Comparison of ENCODE assay signal across 9 cellular contexts in genomic region chr1:1861761-1862310, GRCh38. TPM values are rescaled to one million over a fixed set of nuclear protein-coding genes. Genes with fewer than 3 reads are reported as not detected.
A peak's percentile ranks its signal among the peaks of the same experiment; 100 is the strongest.
DNase-seq lines count a peak whose midpoint lies in the region; ATAC-seq and TF ChIP-seq lines count a peak whose summit lies in the region.
"Not testable (repeated sequence)": the region's sequence is repeated elsewhere in the genome, so short reads cannot be mapped to it uniquely, and the experiment has no call there.
"Had no signal": no experiment of that assay in that cellular context is flagged by ENCODE, and none has a peak within 500 bp of the region (broad histone marks: within the 10 kb centered on the region; RNA-seq: fewer than 3 reads in every experiment).

No MANE protein-coding gene starts in this region.

- not testable (repeated sequence) for DNase-seq in CD14-positive monocyte (ENCODE audit: low spot score); GM23338 (ENCODE audit: low spot score); WTC11 (ENCODE audit: low spot score); heart right ventricle

- H3K9me3 Mint-ChIP-seq in CD14-positive monocyte; GM23338; WTC11; dendritic cell treated with granulocyte-macrophage colony-stimulating factor and Interleukin-4, amounts not matched to agents 40 ng/mL and 50 ng/mL, for 4 days: not testable (repeated sequence)

- H3K4me1 ChIP-seq in GM23338 (ENCODE audit: insufficient read depth) (peaks cover 32% of the 10 kb centered on the region), OCI-LY1 (ENCODE audit: insufficient read depth, low read length, severe bottlenecking) (peaks cover 97% of the 10 kb centered on the region), heart right ventricle (peaks cover 37 to 99% (median 95%) of the 10 kb centered on the region in 9 donors), neutrophil (ENCODE audit: control insufficient read depth in 1 of 2, insufficient read depth in 1 of 2, low read depth in 1 of 2, low read length in 1 of 2) (peaks cover 77 to 90% of the 10 kb centered on the region in 2 experiments)

- not testable (repeated sequence) for H3K36me3 Mint-ChIP-seq in CD14-positive monocyte, WTC11
- H3K36me3 Mint-ChIP-seq in GM23338 (ENCODE audit: low read depth) = peaks cover 11% of the 10 kb centered on the region; the same call in 2 of the 3 replicates
- H3K36me3 Mint-ChIP-seq in dendritic cell treated with granulocyte-macrophage colony-stimulating factor and Interleukin-4, amounts not matched to agents 40 ng/mL and 50 ng/mL, for 4 days (ENCODE audit: low read depth) = peaks cover 15% of the 10 kb centered on the region

- intact Hi-C loops in CD14-positive monocyte (cut with micrococcal nuclease); dendritic cell treated with granulocyte-macrophage colony-stimulating factor and Interleukin-4, amounts not matched to agents 40 ng/mL and 50 ng/mL, for 4 days (cut with micrococcal nuclease); heart right ventricle (cut with DNase I): not testable (repeated sequence)

- H3K9me2 ChIP-seq in GM23338 (ENCODE audit: insufficient read depth); OCI-LY1 (ENCODE audit: low read depth, low read length): not testable (repeated sequence)

- H2AFZ ChIP-seq in GM23338; OCI-LY1 (ENCODE audit: low read length): not testable (repeated sequence)

- peak overlapping the region in 1 of 2 donors; percentile 24 for H3K4me3 Mint-ChIP-seq in CD14-positive monocyte
- not testable (repeated sequence) for H3K4me3 Mint-ChIP-seq in GM23338; WTC11; dendritic cell treated with granulocyte-macrophage colony-stimulating factor and Interleukin-4, amounts not matched to agents 40 ng/mL and 50 ng/mL, for 4 days

- H3K4me1 Mint-ChIP-seq in CD14-positive monocyte (peaks cover 84% of the 10 kb centered on the region), GM23338 (peaks cover 33% of the 10 kb centered on the region), WTC11 (peaks cover 33% of the 10 kb centered on the region)
- peaks cover 82% of the 10 kb centered on the region for H3K4me1 Mint-ChIP-seq in dendritic cell treated with granulocyte-macrophage colony-stimulating factor and Interleukin-4, amounts not matched to agents 40 ng/mL and 50 ng/mL, for 4 days (ENCODE audit: low read depth)

- WGBS in heart right ventricle, 2 donors = 84 to 88% methylated on average over 13 of the region's 13 CpGs

- TF ChIP-seq CTCF in CD14-positive monocyte (IDR thresholded peaks at IDR 0.05); GM23338 (conservative IDR thresholded peaks at IDR 0.05; ENCODE audit: low read depth in 2 of 2); OCI-LY1 (IDR thresholded peaks at IDR 0.05; ENCODE audit: low read length); WTC11 (IDR thresholded peaks at IDR 0.05); heart right ventricle (IDR thresholded peaks at IDR 0.05); neutrophil (IDR thresholded peaks at IDR 0.05): not testable (repeated sequence)

- H3F3A ChIP-seq in GM23338 (replicated peaks; ENCODE audit: low read depth) = peaks cover 24% of the 10 kb centered on the region; the same call in 1 of the 2 replicates
- H3F3A ChIP-seq in OCI-LY1 (ENCODE audit: insufficient read depth, low read length) = not testable (repeated sequence)

- H3K4me2 ChIP-seq in GM23338 = not testable (repeated sequence)
- peak overlapping the region; percentile 39; the same call in 1 of the 2 replicates for H3K4me2 ChIP-seq in OCI-LY1 (ENCODE audit: low read length)

- H3K27me3 Mint-ChIP-seq in CD14-positive monocyte (ENCODE audit: low read depth in 3 of 3); GM23338 (ENCODE audit: insufficient read depth, low read depth, poor library complexity); WTC11 (ENCODE audit: low read depth); dendritic cell treated with granulocyte-macrophage colony-stimulating factor and Interleukin-4, amounts not matched to agents 40 ng/mL and 50 ng/mL, for 4 days: not testable (repeated sequence)

- not testable (repeated sequence) for H3K4me3 ChIP-seq in GM23338; OCI-LY1 (ENCODE audit: low read depth, low read length, poor library complexity, severe bottlenecking); heart right ventricle; neutrophil (ENCODE audit: low read depth in 1 of 2, low read length in 1 of 2)

- CTCF ChIA-PET in WTC11 (lab: Charles Lee) = interaction anchor here (0.9 to 1.8 kb wide), 5 partner anchors 14 to 73 kb away, joined by 3 to 10 read pairs (median 4); no protein-coding TSS in a partner anchor

- POLR2A ChIA-PET in WTC11 (lab: Charles Lee) = interaction anchor here (1.7 kb wide), 1 partner anchor 15 kb away, joined by 4 read pairs; no protein-coding TSS in a partner anchor

- H3K27ac ChIP-seq in GM23338 (ENCODE audit: low read depth) (peak overlapping the region; percentile 91), OCI-LY1 (ENCODE audit: low read depth, low read length, poor library complexity, severe bottlenecking) (peak overlapping the region; percentile 67), heart right ventricle (peak overlapping the region in 7 of 10 donors; percentile 2 to 87 (median 49)), neutrophil (peak overlapping the region; percentile 68)

- not testable (repeated sequence) for ATAC-seq in GM23338, WTC11, heart right ventricle

- not testable (repeated sequence) for H3K9ac ChIP-seq in OCI-LY1 (ENCODE audit: low read length)

- not testable (repeated sequence) for H3K9me3 ChIP-seq in OCI-LY1 (ENCODE audit: low read length); heart right ventricle; neutrophil

- H4K20me1 ChIP-seq in GM23338 (replicated peaks; ENCODE audit: insufficient read depth) = peaks cover 80% of the 10 kb centered on the region
- H4K20me1 ChIP-seq in OCI-LY1 (ENCODE audit: insufficient read depth, low read length) = not testable (repeated sequence)

- H3K79me2 ChIP-seq in GM23338 (replicated peaks; ENCODE audit: insufficient read depth) = peaks cover 97% of the 10 kb centered on the region
- H3K79me2 ChIP-seq in OCI-LY1 (ENCODE audit: insufficient read depth, low read length) = peaks cover 98% of the 10 kb centered on the region

- H3K27me3 ChIP-seq in GM23338 (ENCODE audit: insufficient read depth); OCI-LY1 (ENCODE audit: insufficient read depth, low read length); heart right ventricle; neutrophil: not testable (repeated sequence)

- peak overlapping the region; percentile 64 to 89 (median 85) for H3K27ac Mint-ChIP-seq in CD14-positive monocyte
- not testable (repeated sequence) for H3K27ac Mint-ChIP-seq in GM23338, WTC11
- H3K27ac Mint-ChIP-seq in dendritic cell treated with granulocyte-macrophage colony-stimulating factor and Interleukin-4, amounts not matched to agents 40 ng/mL and 50 ng/mL, for 4 days = peak overlapping the region; percentile 67

- H3K36me3 ChIP-seq in GM23338 (ENCODE audit: insufficient read depth); heart right ventricle; neutrophil: not testable (repeated sequence)
- peaks cover 38% of the 10 kb centered on the region for H3K36me3 ChIP-seq in OCI-LY1 (ENCODE audit: insufficient read depth, low read length)

TF ChIP-seq in WTC11, 78 proteins besides CTCF, POLR2A, EP300 and RAD21:
- TF ChIP-seq GTF2I (CRISPR knock-in tag; conservative IDR thresholded peaks at IDR 0.05) (0 out of 2 replicates have a peak, but pooled peaks have one; percentile 27), ZNF121 (CRISPR knock-in tag; IDR thresholded peaks at IDR 0.05) (peak; percentile 31; the same call in 1 of the 2 replicates)

RNA-seq across cellular contexts. Expression of gene GNB1, which starts 29.1 kb away (rescaled TPM):
- 100 to 1,000 TPM in 1 of 2 donors, 10 to 100 TPM in 1; 41.9 to 111 TPM for polyA plus RNA-seq in CD14-positive monocyte
- 138 and 147 TPM in 2 replicates for total RNA-seq in GM23338 (2014; rRNA removed; shearing (Covaris generic))
- polyA plus RNA-seq in GM23338 (2016; fragmentation: Nextera tagmentation; extraction: Ambion mirVana) = 65.4 and 78.6 TPM in 2 replicates
- total RNA-seq in WTC11 (2021) = 339 to 383 TPM (median 360 TPM) in 3 replicates
- 100 to 1,000 TPM; 139 to 228 (median 174) TPM for total RNA-seq in heart right ventricle
- polyA plus RNA-seq in heart right ventricle = 100 to 1,000 TPM in 1 of 2 donors, 10 to 100 TPM in 1; 64.9 to 109 TPM

RNA-seq across cellular contexts. Expression of gene CALML6, which starts 53.2 kb away (rescaled TPM):
- polyA plus RNA-seq in CD14-positive monocyte = not detected
- 0.82 and 0.87 TPM in 2 replicates for total RNA-seq in GM23338 (2014; rRNA removed; shearing (Covaris generic))
- 0.42 TPM in 1 of 2 replicates, not detected in the other for polyA plus RNA-seq in GM23338 (2016; fragmentation: Nextera tagmentation; extraction: Ambion mirVana)
- 0.87 to 2.1 TPM (median 1.9 TPM) in 3 replicates for total RNA-seq in WTC11 (2021)
- total RNA-seq in heart right ventricle = under 1 TPM in 2 of 10 donors, not detected in 8; 0.20 TPM
- polyA plus RNA-seq in heart right ventricle = under 1 TPM; 0.09 to 0.88 TPM
- total RNA-seq: H4, RPMI7951 had no signal

RNA-seq across cellular contexts. Expression of gene TMEM52, which starts 57.2 kb away (rescaled TPM):
- polyA plus RNA-seq in CD14-positive monocyte (not detected), GM23338 (2016; fragmentation: Nextera tagmentation; extraction: Ambion mirVana) (22.0 and 25.0 TPM in 2 replicates), heart right ventricle (10 to 100 TPM in 1 of 2 donors, 1 to 10 TPM in 1; 1.0 to 11.5 TPM)
- total RNA-seq in GM23338 (2014; rRNA removed; shearing (Covaris generic)) = 13.4 and 19.5 TPM in 2 replicates
- total RNA-seq in WTC11 (2021) (15.0 to 21.9 TPM (median 20.0 TPM) in 3 replicates), heart right ventricle (1 to 10 TPM in 6 of 10 donors, under 1 TPM in 2, not detected in 2; 0.58 to 3.1 (median 1.9) TPM)
